8 cellular contexts compared by ENCODE assay signal in the genomic region with DNA sequence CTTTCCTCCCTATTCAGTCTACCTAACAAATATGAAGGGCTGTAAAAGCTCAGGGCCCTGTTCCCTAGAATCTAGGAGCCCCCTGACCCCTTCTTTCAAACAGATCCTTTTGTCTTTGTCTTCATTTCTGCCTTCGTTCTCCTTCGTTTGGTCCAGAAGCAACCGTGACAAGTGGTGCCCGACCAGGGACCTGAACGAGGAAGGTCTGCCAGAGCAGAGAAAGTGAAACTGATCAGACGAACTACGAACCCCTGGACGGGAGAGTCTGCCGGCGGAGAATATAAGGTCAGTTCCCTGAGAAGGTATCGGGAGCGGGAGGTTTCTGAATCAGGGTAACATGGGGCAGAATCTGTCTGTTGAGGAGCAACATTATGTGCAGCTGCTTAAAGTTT. TPM values are rescaled to one million over a fixed set of nuclear protein-coding genes. Genes with fewer than 3 reads are reported as not detected.
DNase-seq lines count a peak whose midpoint lies in the region; ATAC-seq and TF ChIP-seq lines count a peak whose summit lies in the region.

No MANE protein-coding gene starts in this region.

- H3K27ac ChIP-seq in BLaER1 treated with 17β-estradiol and CSF1 and Interleukin-3, amounts not matched to agents 10 nM and 100 nM = peak overlapping the region; percentile 77 to 94 (median 91)

- H3K4me1 Mint-ChIP-seq in MCF 10A (ENCODE audit: insufficient read depth, unreplicated experiment) = peaks cover 10% of the 10 kb centered on the region

- intact Hi-C loops in MCF 10A (cut with micrococcal nuclease) (loop anchor here (2.0 kb wide), 1 partner anchor 77 kb away; a partner anchor contains a TSS), mucosa of descending colon (cut with DNase I, micrococcal nuclease) (no loop called here)

- BruUV-seq in MCF 10A (replicated peaks; lab: Mats Ljungman, UMichigan) = no TSS peak

- no peaks in the 10 kb centered on the region for H3K9me3 Mint-ChIP-seq in MCF 10A (ENCODE audit: unreplicated experiment)

- peak; percentile 41 for ATAC-seq in mucosa of descending colon
- no peak for ATAC-seq in esophagus mucosa

- H3K4me3 Mint-ChIP-seq in MCF 10A (ENCODE audit: unreplicated experiment) = peak overlapping the region; percentile 96

- peaks cover 50 to 77% (median 69%) of the 10 kb centered on the region in 11 experiments for H3K36me3 ChIP-seq in BLaER1 treated with 17β-estradiol and CSF1 and Interleukin-3, amounts not matched to agents 10 nM and 100 nM
- H3K36me3 ChIP-seq in mucosa of descending colon (ENCODE audit: low read depth) = no peaks in the 10 kb centered on the region

- POLR2A ChIA-PET in MCF 10A (lab: Yijun Ruan, JAX) = interaction anchor here (0.7 to 3.8 kb wide), 12 partner anchors 8 to 818 kb away, joined by 3 to 34 read pairs (median 6); a partner anchor contains a TSS

- H3K9ac ChIP-seq in BLaER1 treated with 17β-estradiol and CSF1 and Interleukin-3, amounts not matched to agents 10 nM and 100 nM = peak overlapping the region; percentile 79 to 93 (median 92)

- H4K20me1 ChIP-seq in BLaER1 treated with 17β-estradiol and CSF1 and Interleukin-3, amounts not matched to agents 10 nM and 100 nM = peaks cover 0 to 91% (median 33%) of the 10 kb centered on the region in 11 experiments; a peak in 16 of 22 replicates

- TF ChIP-seq CTCF in MCF 10A (IDR thresholded peaks at IDR 0.05; ENCODE audit: unreplicated experiment) (no peak), mucosa of descending colon (IDR thresholded peaks at IDR 0.05) (no peak)

- H3K36me3 Mint-ChIP-seq in MCF 10A (ENCODE audit: insufficient read depth, unreplicated experiment) = peaks cover 48% of the 10 kb centered on the region

- no peaks in the 10 kb centered on the region for H3K27me3 Mint-ChIP-seq in MCF 10A (ENCODE audit: insufficient read depth, unreplicated experiment)

- H3K4me3 ChIP-seq in BLaER1 treated with 17β-estradiol and CSF1 and Interleukin-3, amounts not matched to agents 10 nM and 100 nM = peak overlapping the region; percentile 77 to 96 (median 88)
- H3K4me3 ChIP-seq in mucosa of descending colon = peak overlapping the region; percentile 60

- DNase-seq in Kasumi-1 (lab: John Stamatoyannopoulos, UW) = peak; percentile 31 to 33
- no peak for DNase-seq in MCF 10A (ENCODE audit: unreplicated experiment)
- DNase-seq in mucosa of descending colon = peak in 1 of 3 donors; percentile 19
- no peak for DNase-seq in foreskin melanocyte
- DNase-seq in NCI-H774 (lab: John Stamatoyannopoulos, UW) = no peak
- DNase-seq in GM03348 (ENCODE audit: low spot score) = no peak

- H3K9me3 ChIP-seq in BLaER1 treated with 17β-estradiol and CSF1 and Interleukin-3, amounts not matched to agents 10 nM and 100 nM (replicated peaks in 1 of 11) = peaks cover 0 to 19% (median 0%) of the 10 kb centered on the region in 11 experiments; a peak in 7 of 22 replicates
- H3K9me3 ChIP-seq in mucosa of descending colon = no peaks in the 10 kb centered on the region

- H3K4me1 ChIP-seq in BLaER1 treated with 17β-estradiol and CSF1 and Interleukin-3, amounts not matched to agents 10 nM and 100 nM = peaks cover 18 to 30% (median 23%) of the 10 kb centered on the region in 10 experiments
- H3K4me1 ChIP-seq in mucosa of descending colon (ENCODE audit: low read depth) = peaks cover 11% of the 10 kb centered on the region

- H3K4me2 ChIP-seq in BLaER1 treated with 17β-estradiol and CSF1 and Interleukin-3, amounts not matched to agents 10 nM and 100 nM = peak overlapping the region; percentile 81 to 96 (median 92)

- no peaks in the 10 kb centered on the region for H3K27me3 ChIP-seq in BLaER1 treated with 17β-estradiol and CSF1 and Interleukin-3, amounts not matched to agents 10 nM and 100 nM

- H3K27ac Mint-ChIP-seq in MCF 10A (ENCODE audit: low read depth, unreplicated experiment) = peak overlapping the region; percentile 98

- CTCF ChIA-PET in MCF 10A (lab: Yijun Ruan, JAX) = interaction anchor here (0.6 to 1.6 kb wide), 4 partner anchors 9 to 77 kb away, joined by 3 to 5 read pairs (median 4); a partner anchor contains a TSS

RNA-seq across cellular contexts. Expression of a gene that starts 0.8 kb away (rescaled TPM):
- 63.1 and 64.6 TPM in 2 replicates for total RNA-seq in MCF 10A (2022)
- 10 to 100 TPM; 25.0 to 31.7 (median 30.0) TPM for total RNA-seq in mucosa of descending colon
- total RNA-seq in esophagus mucosa = 18.6 TPM

RNA-seq across cellular contexts. Expression of a gene that starts 20.9 kb away (rescaled TPM):
- total RNA-seq in MCF 10A (2022) (3.8 and 4.7 TPM in 2 replicates), mucosa of descending colon (1 to 10 TPM; 2.4 to 5.4 (median 3.2) TPM), esophagus mucosa (2.5 TPM)

RNA-seq across cellular contexts. Expression of a gene that starts 27.2 kb away (rescaled TPM):
- total RNA-seq in MCF 10A (2022) (4.9 and 5.1 TPM in 2 replicates), mucosa of descending colon (1 to 10 TPM; 3.6 to 7.9 (median 3.8) TPM), esophagus mucosa (2.9 TPM)

RNA-seq across cellular contexts. Expression of a gene that starts 47.4 kb away (rescaled TPM):
- 6.4 and 7.0 TPM in 2 replicates for total RNA-seq in MCF 10A (2022)
- total RNA-seq in mucosa of descending colon = 1 to 10 TPM; 2.0 to 3.7 (median 2.7) TPM
- 3.5 TPM for total RNA-seq in esophagus mucosa

RNA-seq across cellular contexts. Expression of a gene that starts 56.6 kb away (rescaled TPM):
- total RNA-seq in MCF 10A (2022) (3.2 and 3.9 TPM in 2 replicates), mucosa of descending colon (1 to 10 TPM; 1.1 to 1.9 (median 1.2) TPM), esophagus mucosa (1.1 TPM)

Comparison
In these comparisons a context has a peak if more than half of its experiments do, and no peak if none do; other contexts are left out.
1. DNase-seq: peak in Kasumi-1 (2 of 2); none in MCF 10A (single experiment), foreskin melanocyte (single experiment), NCI-H774 (single experiment) and GM03348 (single experiment).